1 cellular context compared by ENCODE assay signal in genomic region chr19:58474997-58475713, GRCh38.
TF ChIP-seq lines count a peak whose summit lies in the region.

No MANE protein-coding gene starts in this region.

TF ChIP-seq in K562, 482 proteins besides CTCF, POLR2A, EP300 and RAD21 (continued from another document and continues in another):
- TF ChIP-seq, protein P1, sequence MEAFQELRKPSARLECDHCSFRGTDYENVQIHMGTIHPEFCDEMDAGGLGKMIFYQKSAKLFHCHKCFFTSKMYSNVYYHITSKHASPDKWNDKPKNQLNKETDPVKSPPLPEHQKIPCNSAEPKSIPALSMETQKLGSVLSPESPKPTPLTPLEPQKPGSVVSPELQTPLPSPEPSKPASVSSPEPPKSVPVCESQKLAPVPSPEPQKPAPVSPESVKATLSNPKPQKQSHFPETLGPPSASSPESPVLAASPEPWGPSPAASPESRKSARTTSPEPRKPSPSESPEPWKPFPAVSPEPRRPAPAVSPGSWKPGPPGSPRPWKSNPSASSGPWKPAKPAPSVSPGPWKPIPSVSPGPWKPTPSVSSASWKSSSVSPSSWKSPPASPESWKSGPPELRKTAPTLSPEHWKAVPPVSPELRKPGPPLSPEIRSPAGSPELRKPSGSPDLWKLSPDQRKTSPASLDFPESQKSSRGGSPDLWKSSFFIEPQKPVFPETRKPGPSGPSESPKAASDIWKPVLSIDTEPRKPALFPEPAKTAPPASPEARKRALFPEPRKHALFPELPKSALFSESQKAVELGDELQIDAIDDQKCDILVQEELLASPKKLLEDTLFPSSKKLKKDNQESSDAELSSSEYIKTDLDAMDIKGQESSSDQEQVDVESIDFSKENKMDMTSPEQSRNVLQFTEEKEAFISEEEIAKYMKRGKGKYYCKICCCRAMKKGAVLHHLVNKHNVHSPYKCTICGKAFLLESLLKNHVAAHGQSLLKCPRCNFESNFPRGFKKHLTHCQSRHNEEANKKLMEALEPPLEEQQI (IDR thresholded peaks at IDR 0.05): no peak
- TF ChIP-seq ESRRA (IDR thresholded peaks at IDR 0.05; ENCODE audit: borderline replicate concordance, low read depth): no peak
- TF ChIP-seq GATAD2A (IDR thresholded peaks at IDR 0.05): no peak
- TF ChIP-seq TFE3 (CRISPR knock-in tag; IDR thresholded peaks at IDR 0.05): no peak
- TF ChIP-seq ZNF766 (CRISPR knock-in tag; conservative IDR thresholded peaks at IDR 0.05): peak; percentile 61; the same call in 1 of the 2 replicates
- TF ChIP-seq ATF3 (IDR thresholded peaks at IDR 0.05): no peak
- TF ChIP-seq ATF3 (CRISPR knock-in tag; conservative IDR thresholded peaks at IDR 0.05): no peak
- TF ChIP-seq U2AF1 (optimal IDR thresholded peaks at IDR 0.05; ENCODE audit: low read depth, low read length): no peak
- no peak for TF ChIP-seq ZNF184 (CRISPR knock-in tag; IDR thresholded peaks at IDR 0.05)
- TF ChIP-seq NR2C2 (CRISPR knock-in tag; IDR thresholded peaks at IDR 0.05): no peak; the same call in 1 of the 2 replicates
- no peak for TF ChIP-seq NR2C2 (tag; IDR thresholded peaks at IDR 0.05)
- no peak for TF ChIP-seq NR3C1 (CRISPR knock-in tag; IDR thresholded peaks at IDR 0.05)
- TF ChIP-seq SIX5 (IDR thresholded peaks at IDR 0.05; ENCODE audit: borderline replicate concordance in 1 of 2, insufficient read depth in 1 of 2, low read depth in 1 of 2, low read length in 2 of 2): no peak
- TF ChIP-seq, protein P2, sequence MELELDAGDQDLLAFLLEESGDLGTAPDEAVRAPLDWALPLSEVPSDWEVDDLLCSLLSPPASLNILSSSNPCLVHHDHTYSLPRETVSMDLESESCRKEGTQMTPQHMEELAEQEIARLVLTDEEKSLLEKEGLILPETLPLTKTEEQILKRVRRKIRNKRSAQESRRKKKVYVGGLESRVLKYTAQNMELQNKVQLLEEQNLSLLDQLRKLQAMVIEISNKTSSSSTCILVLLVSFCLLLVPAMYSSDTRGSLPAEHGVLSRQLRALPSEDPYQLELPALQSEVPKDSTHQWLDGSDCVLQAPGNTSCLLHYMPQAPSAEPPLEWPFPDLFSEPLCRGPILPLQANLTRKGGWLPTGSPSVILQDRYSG (tag; conservative IDR thresholded peaks at IDR 0.05; ENCODE audit: low read depth): no peak
- 0 out of 2 replicates have a peak, but pooled peaks have one; percentile 21 for TF ChIP-seq ZNF830 (CRISPR knock-in tag; IDR thresholded peaks at IDR 0.05)
- TF ChIP-seq, protein P3, sequence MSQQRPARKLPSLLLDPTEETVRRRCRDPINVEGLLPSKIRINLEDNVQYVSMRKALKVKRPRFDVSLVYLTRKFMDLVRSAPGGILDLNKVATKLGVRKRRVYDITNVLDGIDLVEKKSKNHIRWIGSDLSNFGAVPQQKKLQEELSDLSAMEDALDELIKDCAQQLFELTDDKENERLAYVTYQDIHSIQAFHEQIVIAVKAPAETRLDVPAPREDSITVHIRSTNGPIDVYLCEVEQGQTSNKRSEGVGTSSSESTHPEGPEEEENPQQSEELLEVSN (IDR thresholded peaks at IDR 0.05; ENCODE audit: borderline replicate concordance in 1 of 2, extremely low read depth in 1 of 2, insufficient read depth in 1 of 2, insufficient read length in 1 of 2, low read depth in 1 of 2, low read length in 1 of 2, poor library complexity in 1 of 2, severe bottlenecking in 1 of 2): peak in 1 of 2 experiments; percentile 21
- TF ChIP-seq MYNN (IDR thresholded peaks at IDR 0.05): no peak
- TF ChIP-seq MYNN (CRISPR knock-in tag; IDR thresholded peaks at IDR 0.05): no peak
- no peak for TF ChIP-seq XRCC3 (IDR thresholded peaks at IDR 0.05)
- no peak for TF ChIP-seq MAFF (IDR thresholded peaks at IDR 0.05; ENCODE audit: low read length)
- TF ChIP-seq, protein P4, sequence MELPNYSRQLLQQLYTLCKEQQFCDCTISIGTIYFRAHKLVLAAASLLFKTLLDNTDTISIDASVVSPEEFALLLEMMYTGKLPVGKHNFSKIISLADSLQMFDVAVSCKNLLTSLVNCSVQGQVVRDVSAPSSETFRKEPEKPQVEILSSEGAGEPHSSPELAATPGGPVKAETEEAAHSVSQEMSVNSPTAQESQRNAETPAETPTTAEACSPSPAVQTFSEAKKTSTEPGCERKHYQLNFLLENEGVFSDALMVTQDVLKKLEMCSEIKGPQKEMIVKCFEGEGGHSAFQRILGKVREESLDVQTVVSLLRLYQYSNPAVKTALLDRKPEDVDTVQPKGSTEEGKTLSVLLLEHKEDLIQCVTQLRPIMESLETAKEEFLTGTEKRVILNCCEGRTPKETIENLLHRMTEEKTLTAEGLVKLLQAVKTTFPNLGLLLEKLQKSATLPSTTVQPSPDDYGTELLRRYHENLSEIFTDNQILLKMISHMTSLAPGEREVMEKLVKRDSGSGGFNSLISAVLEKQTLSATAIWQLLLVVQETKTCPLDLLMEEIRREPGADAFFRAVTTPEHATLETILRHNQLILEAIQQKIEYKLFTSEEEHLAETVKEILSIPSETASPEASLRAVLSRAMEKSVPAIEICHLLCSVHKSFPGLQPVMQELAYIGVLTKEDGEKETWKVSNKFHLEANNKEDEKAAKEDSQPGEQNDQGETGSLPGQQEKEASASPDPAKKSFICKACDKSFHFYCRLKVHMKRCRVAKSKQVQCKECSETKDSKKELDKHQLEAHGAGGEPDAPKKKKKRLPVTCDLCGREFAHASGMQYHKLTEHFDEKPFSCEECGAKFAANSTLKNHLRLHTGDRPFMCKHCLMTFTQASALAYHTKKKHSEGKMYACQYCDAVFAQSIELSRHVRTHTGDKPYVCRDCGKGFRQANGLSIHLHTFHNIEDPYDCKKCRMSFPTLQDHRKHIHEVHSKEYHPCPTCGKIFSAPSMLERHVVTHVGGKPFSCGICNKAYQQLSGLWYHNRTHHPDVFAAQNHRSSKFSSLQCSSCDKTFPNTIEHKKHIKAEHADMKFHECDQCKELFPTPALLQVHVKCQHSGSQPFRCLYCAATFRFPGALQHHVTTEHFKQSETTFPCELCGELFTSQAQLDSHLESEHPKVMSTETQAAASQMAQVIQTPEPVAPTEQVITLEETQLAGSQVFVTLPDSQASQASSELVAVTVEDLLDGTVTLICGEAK (IDR thresholded peaks at IDR 0.05): no peak
- TF ChIP-seq, protein P4 (CRISPR knock-in tag; IDR thresholded peaks at IDR 0.05): no peak
- TF ChIP-seq ZNF696 (CRISPR knock-in tag; conservative IDR thresholded peaks at IDR 0.05): no peak
- TF ChIP-seq SNRNP70 (optimal IDR thresholded peaks at IDR 0.05; ENCODE audit: low read depth, low read length): no peak
- no peak for TF ChIP-seq ARHGAP35 (IDR thresholded peaks at IDR 0.05; ENCODE audit: partially characterized antibody)
- TF ChIP-seq ZBTB9 (CRISPR knock-in tag; IDR thresholded peaks at IDR 0.05): no peak
- TF ChIP-seq, protein P5, sequence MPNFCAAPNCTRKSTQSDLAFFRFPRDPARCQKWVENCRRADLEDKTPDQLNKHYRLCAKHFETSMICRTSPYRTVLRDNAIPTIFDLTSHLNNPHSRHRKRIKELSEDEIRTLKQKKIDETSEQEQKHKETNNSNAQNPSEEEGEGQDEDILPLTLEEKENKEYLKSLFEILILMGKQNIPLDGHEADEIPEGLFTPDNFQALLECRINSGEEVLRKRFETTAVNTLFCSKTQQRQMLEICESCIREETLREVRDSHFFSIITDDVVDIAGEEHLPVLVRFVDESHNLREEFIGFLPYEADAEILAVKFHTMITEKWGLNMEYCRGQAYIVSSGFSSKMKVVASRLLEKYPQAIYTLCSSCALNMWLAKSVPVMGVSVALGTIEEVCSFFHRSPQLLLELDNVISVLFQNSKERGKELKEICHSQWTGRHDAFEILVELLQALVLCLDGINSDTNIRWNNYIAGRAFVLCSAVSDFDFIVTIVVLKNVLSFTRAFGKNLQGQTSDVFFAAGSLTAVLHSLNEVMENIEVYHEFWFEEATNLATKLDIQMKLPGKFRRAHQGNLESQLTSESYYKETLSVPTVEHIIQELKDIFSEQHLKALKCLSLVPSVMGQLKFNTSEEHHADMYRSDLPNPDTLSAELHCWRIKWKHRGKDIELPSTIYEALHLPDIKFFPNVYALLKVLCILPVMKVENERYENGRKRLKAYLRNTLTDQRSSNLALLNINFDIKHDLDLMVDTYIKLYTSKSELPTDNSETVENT (CRISPR knock-in tag; IDR thresholded peaks at IDR 0.05): no peak
- TF ChIP-seq HNRNPUL1 (IDR thresholded peaks at IDR 0.05; ENCODE audit: low read length): peak; percentile 38; the same call in 1 of the 2 replicates
- no peak for TF ChIP-seq ZNF644 (tag; IDR thresholded peaks at IDR 0.05; ENCODE audit: low read depth)
- peak in 1 of 2 experiments; percentile 6; a peak in 1 of 4 replicates for TF ChIP-seq TRIM24 (IDR thresholded peaks at IDR 0.05)
- TF ChIP-seq ZNF707 (CRISPR knock-in tag; conservative IDR thresholded peaks at IDR 0.05): no peak
- no peak for TF ChIP-seq ZNF146 (CRISPR knock-in tag; IDR thresholded peaks at IDR 0.05; ENCODE audit: unreplicated experiment)
- TF ChIP-seq, protein P6, sequence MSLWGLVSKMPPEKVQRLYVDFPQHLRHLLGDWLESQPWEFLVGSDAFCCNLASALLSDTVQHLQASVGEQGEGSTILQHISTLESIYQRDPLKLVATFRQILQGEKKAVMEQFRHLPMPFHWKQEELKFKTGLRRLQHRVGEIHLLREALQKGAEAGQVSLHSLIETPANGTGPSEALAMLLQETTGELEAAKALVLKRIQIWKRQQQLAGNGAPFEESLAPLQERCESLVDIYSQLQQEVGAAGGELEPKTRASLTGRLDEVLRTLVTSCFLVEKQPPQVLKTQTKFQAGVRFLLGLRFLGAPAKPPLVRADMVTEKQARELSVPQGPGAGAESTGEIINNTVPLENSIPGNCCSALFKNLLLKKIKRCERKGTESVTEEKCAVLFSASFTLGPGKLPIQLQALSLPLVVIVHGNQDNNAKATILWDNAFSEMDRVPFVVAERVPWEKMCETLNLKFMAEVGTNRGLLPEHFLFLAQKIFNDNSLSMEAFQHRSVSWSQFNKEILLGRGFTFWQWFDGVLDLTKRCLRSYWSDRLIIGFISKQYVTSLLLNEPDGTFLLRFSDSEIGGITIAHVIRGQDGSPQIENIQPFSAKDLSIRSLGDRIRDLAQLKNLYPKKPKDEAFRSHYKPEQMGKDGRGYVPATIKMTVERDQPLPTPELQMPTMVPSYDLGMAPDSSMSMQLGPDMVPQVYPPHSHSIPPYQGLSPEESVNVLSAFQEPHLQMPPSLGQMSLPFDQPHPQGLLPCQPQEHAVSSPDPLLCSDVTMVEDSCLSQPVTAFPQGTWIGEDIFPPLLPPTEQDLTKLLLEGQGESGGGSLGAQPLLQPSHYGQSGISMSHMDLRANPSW (CRISPR knock-in tag; IDR thresholded peaks at IDR 0.05): no peak
- no peak for TF ChIP-seq ZNF174 (CRISPR knock-in tag; IDR thresholded peaks at IDR 0.05)
- TF ChIP-seq, protein P7, sequence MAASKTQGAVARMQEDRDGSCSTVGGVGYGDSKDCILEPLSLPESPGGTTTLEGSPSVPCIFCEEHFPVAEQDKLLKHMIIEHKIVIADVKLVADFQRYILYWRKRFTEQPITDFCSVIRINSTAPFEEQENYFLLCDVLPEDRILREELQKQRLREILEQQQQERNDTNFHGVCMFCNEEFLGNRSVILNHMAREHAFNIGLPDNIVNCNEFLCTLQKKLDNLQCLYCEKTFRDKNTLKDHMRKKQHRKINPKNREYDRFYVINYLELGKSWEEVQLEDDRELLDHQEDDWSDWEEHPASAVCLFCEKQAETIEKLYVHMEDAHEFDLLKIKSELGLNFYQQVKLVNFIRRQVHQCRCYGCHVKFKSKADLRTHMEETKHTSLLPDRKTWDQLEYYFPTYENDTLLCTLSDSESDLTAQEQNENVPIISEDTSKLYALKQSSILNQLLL (CRISPR knock-in tag; IDR thresholded peaks at IDR 0.05; ENCODE audit: borderline replicate concordance): no peak
